ENCODE assay signal across 8 cellular contexts in the genomic region with DNA sequence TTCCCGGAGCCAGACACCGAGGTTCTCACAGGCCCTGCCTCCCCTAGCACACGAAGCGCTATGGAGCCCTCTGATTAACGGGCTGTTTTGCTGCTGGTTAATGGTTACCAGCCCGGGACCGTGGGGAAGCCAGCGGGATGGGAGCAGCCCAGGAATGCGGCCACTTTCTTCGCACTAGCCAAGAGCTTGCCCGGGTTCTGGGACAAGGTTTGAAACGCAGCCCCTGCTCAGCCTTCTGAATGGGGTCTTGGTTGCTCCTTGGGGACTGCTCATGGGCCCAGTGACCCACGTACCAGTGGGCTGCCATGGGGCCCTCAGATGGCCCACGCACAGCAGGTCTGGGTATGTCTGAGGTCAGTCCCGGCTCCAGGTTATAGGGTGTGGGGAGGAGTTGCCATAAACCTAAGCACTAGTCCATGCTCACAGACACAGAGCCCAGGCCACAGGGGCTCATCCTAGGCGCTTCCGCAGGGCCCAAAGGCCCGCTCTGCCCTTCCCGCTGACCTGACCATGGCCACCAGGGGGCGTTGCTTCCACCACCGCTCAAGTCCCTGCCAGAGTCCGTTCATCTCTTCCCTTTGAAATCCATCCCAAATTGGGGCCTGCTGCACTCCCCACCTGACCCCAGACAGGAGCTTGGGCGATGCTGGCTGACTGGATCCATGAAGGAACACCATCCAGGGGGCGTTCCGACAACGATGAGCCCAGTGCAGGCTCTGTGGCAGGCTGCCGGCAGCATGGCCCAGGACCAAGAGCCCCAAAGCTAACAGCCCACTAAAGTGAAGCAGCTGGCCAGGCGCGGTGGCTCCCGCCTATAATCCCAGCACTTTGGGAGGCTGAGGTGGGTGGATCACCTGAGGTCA. TPM values are rescaled to one million over a fixed set of nuclear protein-coding genes. Genes with fewer than 3 reads are reported as not detected.
DNase-seq lines count a peak whose midpoint lies in the region; ATAC-seq, FAIRE-seq and TF ChIP-seq lines count a peak whose summit lies in the region.

No MANE protein-coding gene starts in this region.

- FAIRE-seq in RCC 7860 (lab: Jason Lieb, UNC): peak; percentile 79

- TF ChIP-seq CTCF in 22Rv1 (IDR thresholded peaks at IDR 0.05) (peak; percentile 90), GM13976 (IDR thresholded peaks at IDR 0.05; ENCODE audit: borderline replicate concordance, control extremely low read depth, extremely low read depth, insufficient read depth, missing control alignments) (peak; percentile 56)

- ATAC-seq in GM19023 (IDR thresholded peaks at IDR 0.05; ENCODE audit: unreplicated experiment): no peak

- in situ Hi-C loops in GM13976 (cut with MboI; ENCODE audit: low sequenced_read_pairs, unreplicated experiment): no loop called here

- DNase-seq in GM13976 (ENCODE audit: low spot score): peak; percentile 78
- DNase-seq in RCC 7860 (ENCODE audit: low spot score): peak; percentile 67
- DNase-seq in activated T-helper 9 cell treated with anti-CD3 and anti-CD28 coated beads, Interleukin-2, amount 50 U/mL, for 16 hours (ENCODE audit: low read depth): peak; percentile 52
- peak; percentile 65 for DNase-seq in germinal center (ENCODE audit: low spot score)
- peak; percentile 53 for DNase-seq in pons (ENCODE audit: low spot score)
- DNase-seq in A172 (ENCODE audit: low spot score): no peak

- no peak overlapping the region for H3K27ac ChIP-seq in 22Rv1

RNA-seq across cellular contexts. Expression of a gene that starts 31.5 kb away (rescaled TPM):
- 0.72 and 0.98 TPM in 2 replicates for total RNA-seq in A172 (2014; rRNA removed; shearing (Covaris generic))

RNA-seq across cellular contexts. Expression of a gene that starts 50.3 kb away (rescaled TPM):
- total RNA-seq in A172 (2014; rRNA removed; shearing (Covaris generic)): 88.7 and 127 TPM in 2 replicates

RNA-seq across cellular contexts. Expression of a gene that starts 52.4 kb away (rescaled TPM):
- 9.0 and 10.3 TPM in 2 replicates for total RNA-seq in A172 (2014; rRNA removed; shearing (Covaris generic))
